18 cellular contexts compared by ENCODE assay signal in the genomic region with DNA sequence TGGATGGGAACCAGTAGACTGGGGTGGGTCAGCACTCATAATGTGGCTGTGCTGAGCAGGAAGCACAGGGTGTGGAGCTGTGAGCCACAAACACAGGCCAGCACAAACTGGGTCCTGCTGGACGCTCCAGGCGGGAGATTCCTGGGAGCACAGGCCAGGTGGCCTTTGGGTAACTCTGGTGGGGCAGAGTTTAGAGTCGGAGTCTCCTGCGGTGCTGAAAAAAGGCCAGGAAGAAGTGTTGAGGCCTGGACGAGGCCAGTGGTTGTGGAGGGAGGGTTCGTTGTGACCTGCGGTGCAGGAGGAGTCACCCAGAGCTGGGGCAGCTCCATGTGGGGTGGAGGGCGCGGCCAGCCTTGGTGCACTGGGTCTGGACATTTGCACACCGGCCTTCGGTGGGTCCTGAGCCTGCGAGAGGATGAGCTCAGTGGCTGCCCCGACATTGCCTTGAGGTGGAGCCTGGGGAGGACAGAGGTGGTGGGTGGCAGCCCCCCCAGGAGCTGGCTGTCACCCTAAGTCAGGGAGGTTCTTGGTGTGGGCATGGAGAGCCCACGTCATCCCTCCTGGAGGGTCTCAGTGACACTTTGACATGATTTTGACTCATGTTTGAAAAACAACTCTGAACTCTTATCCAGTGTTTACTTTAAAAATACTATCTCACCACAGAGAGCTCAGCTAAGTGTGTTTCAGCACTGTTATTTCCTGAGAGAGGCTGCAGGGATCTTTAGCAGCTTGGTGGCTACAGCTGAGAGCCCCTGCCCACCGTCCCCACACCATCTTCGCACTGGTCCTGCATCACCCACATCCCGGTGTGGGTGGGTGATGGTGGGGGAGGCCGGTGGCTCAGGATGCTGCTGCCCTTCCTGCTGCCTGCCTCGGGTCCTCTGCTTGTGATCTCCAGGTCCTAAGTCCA.
A peak's percentile ranks its signal among the peaks of the same experiment; 100 is the strongest.
DNase-seq lines count a peak whose midpoint lies in the region; FAIRE-seq and TF ChIP-seq lines count a peak whose summit lies in the region.
"Had no signal": no experiment of that assay in that cellular context is flagged by ENCODE, and none has a peak within 500 bp of the region (broad histone marks: within the 10 kb centered on the region; RNA-seq: fewer than 3 reads in every experiment).

No MANE protein-coding gene starts in this region.

- no peak for TF ChIP-seq CTCF in astrocyte (IDR thresholded peaks at IDR 0.05; ENCODE audit: insufficient read depth, low read depth, low read length)
- TF ChIP-seq CTCF in kidney (IDR thresholded peaks at IDR 0.05; ENCODE audit: borderline replicate concordance, extremely low read depth, insufficient read depth): no peak
- no peak for TF ChIP-seq CTCF in sigmoid colon (IDR thresholded peaks at IDR 0.05)
- TF ChIP-seq CTCF in type B pancreatic cell (conservative IDR thresholded peaks at IDR 0.05): no peak

- DNase-seq in HCEC 1CT (peak; percentile 34), astrocyte (ENCODE audit: low read depth) (peak; percentile 58), kidney (peak; percentile 68), sigmoid colon (peak; percentile 58), type B pancreatic cell (ENCODE audit: extremely low spot score, unreplicated experiment) (no peak), activated gamma-delta T cell treated with Interleukin-2 at 50 U/mL for 16 hours (no peak), frontal cortex (ENCODE audit: low spot score in 2 of 2) (no peak)
- DNase-seq: activated CD4-positive, alpha-beta T cell treated with anti-CD3 and anti-CD28 coated beads, Interleukin-2, amount 50 U/mL, for 48 hours; activated T-cell treated with anti-CD3 and anti-CD28 coated beads, Interleukin-2, amount 50 U/mL, for 48 hours; C1 segment of cervical spinal cord; cortex of kidney; DND-41; left ventricle myocardium superior; NCI-H1105 treated with DMSO at 0.1 percent for 48 hours; NCI-H2171; NK-92 treated with Interleukin-12 subunit alpha and Interleukin-12 subunit beta, amount 100 ng/mL, for 24 hours; SHP77; small intestine had no signal

- intact Hi-C loops in kidney (cut with DNase I) (no loop called here), sigmoid colon (cut with DNase I) (no loop called here)

- H3K4me2 ChIP-seq in astrocyte (ENCODE audit: low read length): peak overlapping the region; percentile 57

- no peak overlapping the region for H2AFZ ChIP-seq in astrocyte (ENCODE audit: low read depth, low read length)

- FAIRE-seq in astrocyte (lab: Jason Lieb, UNC) (peak; percentile 80), kidney (lab: Jason Lieb, UNC) (no peak), frontal cortex (lab: Jason Lieb, UNC) (no peak)
- FAIRE-seq: small intestine had no signal

- 85% methylated on average over 19 of the region's 19 CpGs for WGBS in sigmoid colon, 2 donors

- no peak for TF ChIP-seq EP300 in sigmoid colon (IDR thresholded peaks at IDR 0.05)

- H3K36me3 Mint-ChIP-seq in astrocyte (ENCODE audit: low read depth, unreplicated experiment) (no peaks in the 10 kb centered on the region), type B pancreatic cell (no peaks in the 10 kb centered on the region)

- H3K9me3 ChIP-seq in astrocyte (ENCODE audit: insufficient read depth, low read depth, low read length) (no peaks in the 10 kb centered on the region), kidney (ENCODE audit: control insufficient read depth in 1 of 2, low read length in 2 of 2) (no peaks in the 10 kb centered on the region), sigmoid colon (no peaks in the 10 kb centered on the region)

- no peaks in the 10 kb centered on the region for H3K79me2 ChIP-seq in astrocyte (ENCODE audit: insufficient read depth, low read length)

- H3K36me3 ChIP-seq in astrocyte (ENCODE audit: insufficient read depth, low read length): no peaks in the 10 kb centered on the region
- peaks cover 0 to 4% of the 10 kb centered on the region in 2 donors for H3K36me3 ChIP-seq in kidney (ENCODE audit: control insufficient read depth in 1 of 2, insufficient read depth in 2 of 2, low read length in 2 of 2)
- H3K36me3 ChIP-seq in sigmoid colon: peaks cover 0 to 3% (median 0%) of the 10 kb centered on the region in 4 donors

- peak overlapping the region; percentile 49 for H3K9ac ChIP-seq in astrocyte (ENCODE audit: low read length)
- H3K9ac ChIP-seq in kidney (ENCODE audit: low read length in 2 of 2): no peak overlapping the region

- peak overlapping the region; percentile 50 for H3K4me3 Mint-ChIP-seq in astrocyte (ENCODE audit: unreplicated experiment)
- H3K4me3 Mint-ChIP-seq in type B pancreatic cell: no peak overlapping the region

- no peak overlapping the region for H3K4me3 ChIP-seq in astrocyte (ENCODE audit: insufficient read depth, low read depth, low read length)
- H3K4me3 ChIP-seq in kidney (ENCODE audit: low read length in 2 of 2): no peak overlapping the region
- H3K4me3 ChIP-seq in sigmoid colon: no peak overlapping the region

- H4K20me1 ChIP-seq in astrocyte (ENCODE audit: insufficient read depth, low read length): no peaks in the 10 kb centered on the region

- H3K27ac Mint-ChIP-seq in astrocyte (ENCODE audit: unreplicated experiment): peak overlapping the region; percentile 34
- H3K27ac Mint-ChIP-seq in type B pancreatic cell: no peak overlapping the region

- H3K27me3 Mint-ChIP-seq in astrocyte (ENCODE audit: low read depth, unreplicated experiment): peaks cover 28% of the 10 kb centered on the region
- H3K27me3 Mint-ChIP-seq in type B pancreatic cell: no peaks in the 10 kb centered on the region

- peaks cover 2% of the 10 kb centered on the region for H3K9me3 Mint-ChIP-seq in astrocyte (ENCODE audit: unreplicated experiment)
- H3K9me3 Mint-ChIP-seq in type B pancreatic cell: no peaks in the 10 kb centered on the region

- H3K4me1 ChIP-seq in astrocyte (ENCODE audit: insufficient read depth, low read length): peaks cover 21% of the 10 kb centered on the region
- H3K4me1 ChIP-seq in kidney (ENCODE audit: control insufficient read depth in 1 of 2, insufficient read depth in 1 of 2, low read depth in 1 of 2, low read length in 2 of 2): no peaks in the 10 kb centered on the region
- H3K4me1 ChIP-seq in sigmoid colon: peaks cover 0 to 17% (median 14%) of the 10 kb centered on the region in 4 donors

- H3K27me3 ChIP-seq in astrocyte (ENCODE audit: insufficient read depth, low read length): peaks cover 5% of the 10 kb centered on the region
- no peaks in the 10 kb centered on the region for H3K27me3 ChIP-seq in sigmoid colon

- TF ChIP-seq POLR2A in sigmoid colon (IDR thresholded peaks at IDR 0.05): no peak

- H3K27ac ChIP-seq in astrocyte (ENCODE audit: low read depth, low read length): peak overlapping the region; percentile 37
- no peak overlapping the region for H3K27ac ChIP-seq in kidney (ENCODE audit: low read depth in 2 of 2, low read length in 2 of 2)
- no peak overlapping the region for H3K27ac ChIP-seq in sigmoid colon

- H3K4me1 Mint-ChIP-seq in astrocyte (ENCODE audit: low read depth, unreplicated experiment) (peaks cover 12% of the 10 kb centered on the region), type B pancreatic cell (ENCODE audit: unreplicated experiment) (peaks cover 26% of the 10 kb centered on the region)

Comparison
In these comparisons a context has a peak if more than half of its experiments do, and no peak if none do; other contexts are left out.
1. DNase-seq: peak in HCEC 1CT (single experiment), astrocyte (single experiment), kidney (single experiment) and sigmoid colon (single experiment); none in type B pancreatic cell (single experiment), activated gamma-delta T cell treated with Interleukin-2 at 50 U/mL for 16 hours (single experiment) and frontal cortex (0 of 2).